1 cellular context compared by ENCODE assay signal in the genomic region with DNA sequence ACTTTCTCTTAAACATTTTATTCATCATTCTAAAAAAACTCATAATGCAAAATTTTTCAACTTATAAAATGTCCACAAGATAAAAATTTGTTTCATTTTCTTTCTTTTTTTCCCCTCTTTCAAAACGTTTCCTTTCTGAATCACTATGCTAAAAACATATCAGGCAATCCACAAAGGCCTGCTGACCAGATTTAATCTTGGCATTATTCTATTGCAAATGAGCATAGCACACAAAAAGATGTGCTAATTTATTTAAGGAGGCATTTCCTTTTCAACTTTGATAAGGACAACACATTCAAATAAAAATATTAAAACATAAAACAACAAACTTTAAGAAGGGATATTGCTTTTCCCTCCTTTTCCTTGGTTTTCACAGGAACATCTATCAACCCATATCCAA.
TF ChIP-seq lines count a peak whose summit lies in the region.

No MANE protein-coding gene starts in this region.

TF ChIP-seq in WTC11, 78 proteins besides CTCF, POLR2A, EP300 and RAD21 (continued from another document):
- TF ChIP-seq, protein P1, sequence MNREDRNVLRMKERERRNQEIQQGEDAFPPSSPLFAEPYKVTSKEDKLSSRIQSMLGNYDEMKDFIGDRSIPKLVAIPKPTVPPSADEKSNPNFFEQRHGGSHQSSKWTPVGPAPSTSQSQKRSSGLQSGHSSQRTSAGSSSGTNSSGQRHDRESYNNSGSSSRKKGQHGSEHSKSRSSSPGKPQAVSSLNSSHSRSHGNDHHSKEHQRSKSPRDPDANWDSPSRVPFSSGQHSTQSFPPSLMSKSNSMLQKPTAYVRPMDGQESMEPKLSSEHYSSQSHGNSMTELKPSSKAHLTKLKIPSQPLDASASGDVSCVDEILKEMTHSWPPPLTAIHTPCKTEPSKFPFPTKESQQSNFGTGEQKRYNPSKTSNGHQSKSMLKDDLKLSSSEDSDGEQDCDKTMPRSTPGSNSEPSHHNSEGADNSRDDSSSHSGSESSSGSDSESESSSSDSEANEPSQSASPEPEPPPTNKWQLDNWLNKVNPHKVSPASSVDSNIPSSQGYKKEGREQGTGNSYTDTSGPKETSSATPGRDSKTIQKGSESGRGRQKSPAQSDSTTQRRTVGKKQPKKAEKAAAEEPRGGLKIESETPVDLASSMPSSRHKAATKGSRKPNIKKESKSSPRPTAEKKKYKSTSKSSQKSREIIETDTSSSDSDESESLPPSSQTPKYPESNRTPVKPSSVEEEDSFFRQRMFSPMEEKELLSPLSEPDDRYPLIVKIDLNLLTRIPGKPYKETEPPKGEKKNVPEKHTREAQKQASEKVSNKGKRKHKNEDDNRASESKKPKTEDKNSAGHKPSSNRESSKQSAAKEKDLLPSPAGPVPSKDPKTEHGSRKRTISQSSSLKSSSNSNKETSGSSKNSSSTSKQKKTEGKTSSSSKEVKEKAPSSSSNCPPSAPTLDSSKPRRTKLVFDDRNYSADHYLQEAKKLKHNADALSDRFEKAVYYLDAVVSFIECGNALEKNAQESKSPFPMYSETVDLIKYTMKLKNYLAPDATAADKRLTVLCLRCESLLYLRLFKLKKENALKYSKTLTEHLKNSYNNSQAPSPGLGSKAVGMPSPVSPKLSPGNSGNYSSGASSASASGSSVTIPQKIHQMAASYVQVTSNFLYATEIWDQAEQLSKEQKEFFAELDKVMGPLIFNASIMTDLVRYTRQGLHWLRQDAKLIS (CRISPR knock-in tag; IDR thresholded peaks at IDR 0.05; ENCODE audit: borderline replicate concordance): no peak
- no peak for TF ChIP-seq ETV6 (CRISPR knock-in tag; IDR thresholded peaks at IDR 0.05)
- TF ChIP-seq, protein P2, sequence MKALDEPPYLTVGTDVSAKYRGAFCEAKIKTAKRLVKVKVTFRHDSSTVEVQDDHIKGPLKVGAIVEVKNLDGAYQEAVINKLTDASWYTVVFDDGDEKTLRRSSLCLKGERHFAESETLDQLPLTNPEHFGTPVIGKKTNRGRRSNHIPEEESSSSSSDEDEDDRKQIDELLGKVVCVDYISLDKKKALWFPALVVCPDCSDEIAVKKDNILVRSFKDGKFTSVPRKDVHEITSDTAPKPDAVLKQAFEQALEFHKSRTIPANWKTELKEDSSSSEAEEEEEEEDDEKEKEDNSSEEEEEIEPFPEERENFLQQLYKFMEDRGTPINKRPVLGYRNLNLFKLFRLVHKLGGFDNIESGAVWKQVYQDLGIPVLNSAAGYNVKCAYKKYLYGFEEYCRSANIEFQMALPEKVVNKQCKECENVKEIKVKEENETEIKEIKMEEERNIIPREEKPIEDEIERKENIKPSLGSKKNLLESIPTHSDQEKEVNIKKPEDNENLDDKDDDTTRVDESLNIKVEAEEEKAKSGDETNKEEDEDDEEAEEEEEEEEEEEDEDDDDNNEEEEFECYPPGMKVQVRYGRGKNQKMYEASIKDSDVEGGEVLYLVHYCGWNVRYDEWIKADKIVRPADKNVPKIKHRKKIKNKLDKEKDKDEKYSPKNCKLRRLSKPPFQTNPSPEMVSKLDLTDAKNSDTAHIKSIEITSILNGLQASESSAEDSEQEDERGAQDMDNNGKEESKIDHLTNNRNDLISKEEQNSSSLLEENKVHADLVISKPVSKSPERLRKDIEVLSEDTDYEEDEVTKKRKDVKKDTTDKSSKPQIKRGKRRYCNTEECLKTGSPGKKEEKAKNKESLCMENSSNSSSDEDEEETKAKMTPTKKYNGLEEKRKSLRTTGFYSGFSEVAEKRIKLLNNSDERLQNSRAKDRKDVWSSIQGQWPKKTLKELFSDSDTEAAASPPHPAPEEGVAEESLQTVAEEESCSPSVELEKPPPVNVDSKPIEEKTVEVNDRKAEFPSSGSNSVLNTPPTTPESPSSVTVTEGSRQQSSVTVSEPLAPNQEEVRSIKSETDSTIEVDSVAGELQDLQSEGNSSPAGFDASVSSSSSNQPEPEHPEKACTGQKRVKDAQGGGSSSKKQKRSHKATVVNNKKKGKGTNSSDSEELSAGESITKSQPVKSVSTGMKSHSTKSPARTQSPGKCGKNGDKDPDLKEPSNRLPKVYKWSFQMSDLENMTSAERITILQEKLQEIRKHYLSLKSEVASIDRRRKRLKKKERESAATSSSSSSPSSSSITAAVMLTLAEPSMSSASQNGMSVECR (CRISPR knock-in tag; IDR thresholded peaks at IDR 0.05; ENCODE audit: borderline replicate concordance): no peak
- no peak for TF ChIP-seq ZBTB21 (CRISPR knock-in tag; IDR thresholded peaks at IDR 0.05; ENCODE audit: borderline replicate concordance)
- TF ChIP-seq NR3C1 (CRISPR knock-in tag; conservative IDR thresholded peaks at IDR 0.05; ENCODE audit: low read depth): no peak
- TF ChIP-seq RELA (CRISPR knock-in tag; IDR thresholded peaks at IDR 0.05; ENCODE audit: borderline replicate concordance): no peak
- TF ChIP-seq, protein P3, sequence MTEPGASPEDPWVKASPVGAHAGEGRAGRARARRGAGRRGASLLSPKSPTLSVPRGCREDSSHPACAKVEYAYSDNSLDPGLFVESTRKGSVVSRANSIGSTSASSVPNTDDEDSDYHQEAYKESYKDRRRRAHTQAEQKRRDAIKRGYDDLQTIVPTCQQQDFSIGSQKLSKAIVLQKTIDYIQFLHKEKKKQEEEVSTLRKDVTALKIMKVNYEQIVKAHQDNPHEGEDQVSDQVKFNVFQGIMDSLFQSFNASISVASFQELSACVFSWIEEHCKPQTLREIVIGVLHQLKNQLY (CRISPR knock-in tag; IDR thresholded peaks at IDR 0.05): no peak
- TF ChIP-seq FOXJ3 (CRISPR knock-in tag; IDR thresholded peaks at IDR 0.05; ENCODE audit: borderline replicate concordance): no peak
- TF ChIP-seq, protein P4, sequence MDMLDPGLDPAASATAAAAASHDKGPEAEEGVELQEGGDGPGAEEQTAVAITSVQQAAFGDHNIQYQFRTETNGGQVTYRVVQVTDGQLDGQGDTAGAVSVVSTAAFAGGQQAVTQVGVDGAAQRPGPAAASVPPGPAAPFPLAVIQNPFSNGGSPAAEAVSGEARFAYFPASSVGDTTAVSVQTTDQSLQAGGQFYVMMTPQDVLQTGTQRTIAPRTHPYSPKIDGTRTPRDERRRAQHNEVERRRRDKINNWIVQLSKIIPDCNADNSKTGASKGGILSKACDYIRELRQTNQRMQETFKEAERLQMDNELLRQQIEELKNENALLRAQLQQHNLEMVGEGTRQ (CRISPR knock-in tag; IDR thresholded peaks at IDR 0.05): no peak
